ENCODE assay signal across 19 cellular contexts in the genomic region with DNA sequence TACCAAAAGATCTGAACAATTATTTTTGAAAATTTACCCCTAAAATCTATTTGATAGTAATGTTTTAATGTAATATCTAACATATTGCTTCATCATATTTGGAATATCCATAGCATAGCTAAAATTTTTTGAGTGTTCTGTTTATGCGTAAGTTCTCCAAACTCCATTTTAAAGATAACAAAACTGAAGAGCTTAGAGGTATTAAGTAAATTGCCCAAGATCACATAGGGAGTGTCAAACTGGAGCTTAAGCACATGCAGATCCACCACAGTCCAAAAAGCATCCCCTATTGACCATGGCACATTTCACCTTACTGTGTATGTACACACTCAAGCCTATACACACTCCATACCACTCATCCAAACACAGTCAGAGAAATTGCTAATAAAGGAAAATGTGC.
DNase-seq lines count a peak whose midpoint lies in the region; ATAC-seq and TF ChIP-seq lines count a peak whose summit lies in the region.
"Had no signal": no experiment of that assay in that cellular context is flagged by ENCODE, and none has a peak within 500 bp of the region (broad histone marks: within the 10 kb centered on the region; RNA-seq: fewer than 3 reads in every experiment).

No MANE protein-coding gene starts in this region.

- H3F3A ChIP-seq in smooth muscle cell (ENCODE audit: low read depth) = no peaks in the 10 kb centered on the region

- TF ChIP-seq POLR2A in heart left ventricle (IDR thresholded peaks at IDR 0.05) = no peak
- TF ChIP-seq POLR2A in uterus (IDR thresholded peaks at IDR 0.05) = no peak

- no peak overlapping the region for H3K9ac ChIP-seq in skeletal muscle tissue (ENCODE audit: low read depth in 1 of 3, low read length in 3 of 3)
- no peak overlapping the region for H3K9ac ChIP-seq in smooth muscle cell (ENCODE audit: low read depth)
- H3K9ac ChIP-seq: BLaER1 treated with 17β-estradiol and CSF1 and Interleukin-3, amounts not matched to agents 10 nM and 100 nM; KMS-11 had no signal

- H3K4me1 ChIP-seq in heart left ventricle = peaks cover 0 to 56% (median 29%) of the 10 kb centered on the region in 12 donors
- H3K4me1 ChIP-seq in skeletal muscle tissue (ENCODE audit: control insufficient read depth in 3 of 3, insufficient read depth in 3 of 3, low read length in 3 of 3) = peaks cover 3 to 17% (median 12%) of the 10 kb centered on the region in 3 donors
- no peaks in the 10 kb centered on the region for H3K4me1 ChIP-seq in uterus
- no peaks in the 10 kb centered on the region for H3K4me1 ChIP-seq in smooth muscle cell (ENCODE audit: low read depth)

- H3K79me2 ChIP-seq in smooth muscle cell (ENCODE audit: low read depth) = no peaks in the 10 kb centered on the region

- no peak overlapping the region for H2AFZ ChIP-seq in smooth muscle cell (ENCODE audit: low read depth)

- 95 to 100% (median 98%) methylated on average over 1 of the region's 1 CpG for WGBS in heart left ventricle, 4 donors
- 63% methylated on average over 1 of the region's 1 CpG for WGBS in smooth muscle cell (ENCODE audit: low lambda C conversion rate)

- H3K36me3 ChIP-seq in heart left ventricle (no peaks in the 10 kb centered on the region), skeletal muscle tissue (ENCODE audit: control insufficient read depth in 3 of 3, insufficient read depth in 3 of 3, low read length in 3 of 3) (no peaks in the 10 kb centered on the region), uterus (no peaks in the 10 kb centered on the region), smooth muscle cell (ENCODE audit: low read depth) (no peaks in the 10 kb centered on the region)
- H3K36me3 ChIP-seq: BLaER1 treated with 17β-estradiol and CSF1 and Interleukin-3, amounts not matched to agents 10 nM and 100 nM; MG63 had no signal

- H3K4me3 ChIP-seq in heart left ventricle = no peak overlapping the region
- H3K4me3 ChIP-seq in skeletal muscle tissue (ENCODE audit: low read length in 3 of 3) = no peak overlapping the region
- H3K4me3 ChIP-seq in uterus = no peak overlapping the region
- H3K4me3 ChIP-seq in smooth muscle cell = no peak overlapping the region
- H3K4me3 ChIP-seq: BLaER1 treated with 17β-estradiol and CSF1 and Interleukin-3, amounts not matched to agents 10 nM and 100 nM; MG63 had no signal

- H3K9me3 ChIP-seq in heart left ventricle (no peaks in the 10 kb centered on the region), skeletal muscle tissue (ENCODE audit: control insufficient read depth in 3 of 3, low read length in 3 of 3) (no peaks in the 10 kb centered on the region), uterus (no peaks in the 10 kb centered on the region), smooth muscle cell (replicated peaks; ENCODE audit: low read depth) (no peaks in the 10 kb centered on the region)
- H3K9me3 ChIP-seq: MG63 had no signal

- H4K20me1 ChIP-seq in smooth muscle cell (ENCODE audit: low read depth) = no peaks in the 10 kb centered on the region
- H4K20me1 ChIP-seq: BLaER1 treated with 17β-estradiol and CSF1 and Interleukin-3, amounts not matched to agents 10 nM and 100 nM had no signal

- ATAC-seq in heart left ventricle (no peak), Right ventricle myocardium superior (ENCODE audit: poor library complexity) (no peak), sciatic nerve (no peak)

- intact Hi-C loops in heart left ventricle (cut with DNase I) (loop anchor here in 3 of 10 donors (5.0 to 10.0 kb wide), 2 partner anchors 86 to 164 kb away; partner anchors contain the start of gene TGFBR2 (in 1 of the 3)), Right ventricle myocardium superior (cut with DNase I) (loop anchor here (5.0 to 10.0 kb wide), 2 partner anchors 86 to 174 kb away; partner anchors contain the start of gene TGFBR2), uterus (cut with DNase I; ENCODE audit: low total_unique reads) (no loop called here), sciatic nerve (cut with DNase I) (no loop called here)

- DNase-seq in heart left ventricle = no peak
- DNase-seq in Right ventricle myocardium superior = no peak
- DNase-seq in iris pigment epithelial cell (ENCODE audit: low read depth) = peak; percentile 52
- no peak for DNase-seq in uterus
- no peak for DNase-seq in sciatic nerve (ENCODE audit: low spot score)
- no peak for DNase-seq in smooth muscle cell (lab: John Stamatoyannopoulos, UW; ENCODE audit: unreplicated experiment)
- DNase-seq in GM03348 (ENCODE audit: low spot score) = no peak
- DNase-seq: 8988T; DMS 273 treated with DMSO at 0.1 percent for 48 hours; MG63; NCI-H1092 treated with DMSO at 0.1 percent for 48 hours; NCI-H1694 treated with DMSO at 0.1 percent for 48 hours; NCI-H345; NCI-H526 treated with DMSO at 0.1 percent for 48 hours; NK-92 treated with Interleukin-12 subunit alpha and Interleukin-12 subunit beta, amount 100 ng/mL, for 24 hours; OCI-M1 had no signal

- no peaks in the 10 kb centered on the region for H3K27me3 ChIP-seq in heart left ventricle
- no peaks in the 10 kb centered on the region for H3K27me3 ChIP-seq in skeletal muscle tissue (ENCODE audit: control insufficient read depth in 3 of 3, insufficient read depth in 3 of 3, low read length in 3 of 3)
- no peaks in the 10 kb centered on the region for H3K27me3 ChIP-seq in uterus
- no peaks in the 10 kb centered on the region for H3K27me3 ChIP-seq in smooth muscle cell (ENCODE audit: low read depth)
- H3K27me3 ChIP-seq: BLaER1 treated with 17β-estradiol and CSF1 and Interleukin-3, amounts not matched to agents 10 nM and 100 nM; MG63 had no signal

- H3K27ac ChIP-seq in heart left ventricle (peak overlapping the region in 8 of 12 donors; percentile 4 to 81 (median 49)), skeletal muscle tissue (ENCODE audit: low read depth, low read length) (peak overlapping the region; percentile 69), uterus (peak overlapping the region; percentile 66 to 78), smooth muscle cell (ENCODE audit: low read depth) (no peak overlapping the region)
- H3K27ac ChIP-seq: BLaER1 treated with 17β-estradiol and CSF1 and Interleukin-3, amounts not matched to agents 10 nM and 100 nM; KMS-11 had no signal

- no peak overlapping the region for H3K4me2 ChIP-seq in smooth muscle cell
- H3K4me2 ChIP-seq: BLaER1 treated with 17β-estradiol and CSF1 and Interleukin-3, amounts not matched to agents 10 nM and 100 nM; KMS-11 had no signal

- TF ChIP-seq CTCF in heart left ventricle (IDR thresholded peaks at IDR 0.05) = no peak
- no peak for TF ChIP-seq CTCF in uterus (IDR thresholded peaks at IDR 0.05)
- TF ChIP-seq CTCF in smooth muscle cell (IDR thresholded peaks at IDR 0.05; ENCODE audit: borderline replicate concordance, insufficient read depth, poor library complexity, severe bottlenecking) = no peak
